In the genomic region with DNA sequence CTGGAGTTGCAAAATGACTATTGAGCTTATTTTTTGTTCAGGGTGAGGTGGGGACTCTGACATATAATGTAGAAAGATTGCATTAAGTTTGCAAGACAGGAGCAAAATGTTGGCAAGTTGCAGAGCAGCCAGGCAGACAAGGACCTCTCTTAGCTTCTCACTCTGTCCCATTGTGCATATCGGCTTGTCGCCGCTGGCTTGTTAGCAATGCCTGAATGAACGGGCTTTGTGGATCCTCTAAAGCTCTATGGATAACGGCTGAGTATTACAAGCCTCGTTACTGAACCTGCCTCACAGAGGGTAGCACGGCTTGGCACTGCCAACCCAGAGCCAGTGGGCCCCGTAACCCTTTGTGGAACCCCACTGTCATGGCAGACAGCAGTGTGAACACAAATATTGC, we compare ENCODE assay signal across 25 cellular contexts.
DNase-seq lines count a peak whose midpoint lies in the region; ATAC-seq and TF ChIP-seq lines count a peak whose summit lies in the region.
"Had no signal": no experiment of that assay in that cellular context is flagged by ENCODE, and none has a peak within 500 bp of the region (broad histone marks: within the 10 kb centered on the region; RNA-seq: fewer than 3 reads in every experiment).

No MANE protein-coding gene starts in this region.

- DNase-seq in Ammon's horn (ENCODE audit: low spot score) (peak; percentile 39), OCI-LY7 (ENCODE audit: low spot score) (no peak), medulla oblongata (ENCODE audit: extremely low spot score) (peak; percentile 72), trophoblast cell (no peak), Calu3 (no peak)
- no peak for DNase-seq in activated CD4-positive, alpha-beta T cell treated with anti-CD3 and anti-CD28 coated beads for 36 hours
- DNase-seq: BE2C; CD4-positive, alpha-beta T cell; COR-L47; DMS 273 treated with DMSO at 0.1 percent for 48 hours; DND-41; HCEC 1CT; KG1; NCI-H1092 treated with DMSO at 0.1 percent for 48 hours; NCI-H146; NCI-H2029; NCI-H2171; NCI-H345; NCI-H524; NCI-H774; OCI-M1 had no signal

- no peak overlapping the region for H2BK5ac ChIP-seq in trophoblast cell (ENCODE audit: low read depth, low read length, poor library complexity)

- no peak overlapping the region for H3K4ac ChIP-seq in trophoblast cell (ENCODE audit: low read depth, low read length)

- H3K4me3 Mint-ChIP-seq in Calu3 (ENCODE audit: low read depth, unreplicated experiment): no peak overlapping the region
- no peak overlapping the region for H3K4me3 Mint-ChIP-seq in activated CD4-positive, alpha-beta T cell treated with anti-CD3 and anti-CD28 coated beads for 36 hours
- H3K4me3 Mint-ChIP-seq: CD4-positive, alpha-beta T cell; GM23338 had no signal

- no peaks in the 10 kb centered on the region for H3K36me3 ChIP-seq in OCI-LY7 (ENCODE audit: insufficient read depth, low read length)
- H3K36me3 ChIP-seq in trophoblast cell (ENCODE audit: control insufficient read depth in 1 of 2, insufficient read depth in 2 of 2, low read length in 2 of 2): no peaks in the 10 kb centered on the region
- H3K36me3 ChIP-seq: BE2C, SJSA1 had no signal

- H3K9me3 Mint-ChIP-seq in Calu3 (ENCODE audit: low read depth, unreplicated experiment): no peaks in the 10 kb centered on the region
- H3K9me3 Mint-ChIP-seq in activated CD4-positive, alpha-beta T cell treated with anti-CD3 and anti-CD28 coated beads for 36 hours (ENCODE audit: low read depth): no peaks in the 10 kb centered on the region
- H3K9me3 Mint-ChIP-seq: CD4-positive, alpha-beta T cell; GM23338 had no signal

- H3K79me1 ChIP-seq in trophoblast cell (ENCODE audit: low read length): peaks cover 7% of the 10 kb centered on the region

- H3K4me1 Mint-ChIP-seq in Calu3 (ENCODE audit: low read depth, unreplicated experiment): no peaks in the 10 kb centered on the region
- no peaks in the 10 kb centered on the region for H3K4me1 Mint-ChIP-seq in activated CD4-positive, alpha-beta T cell treated with anti-CD3 and anti-CD28 coated beads for 36 hours

- H2BK120ac ChIP-seq in trophoblast cell (ENCODE audit: insufficient read depth, low read length, poor library complexity): no peak overlapping the region

- no peak overlapping the region for H3K9ac ChIP-seq in trophoblast cell (ENCODE audit: low read length)

- ATAC-seq in activated CD4-positive, alpha-beta T cell treated with anti-CD3 and anti-CD28 coated beads for 36 hours: no peak
- no peak for ATAC-seq in HG02610 (IDR thresholded peaks at IDR 0.05; ENCODE audit: unreplicated experiment)
- ATAC-seq: GM12878 had no signal

- no peak overlapping the region for H3K14ac ChIP-seq in trophoblast cell (ENCODE audit: low read length)

- H3K27ac Mint-ChIP-seq in Calu3 (ENCODE audit: unreplicated experiment): no peak overlapping the region
- H3K27ac Mint-ChIP-seq in activated CD4-positive, alpha-beta T cell treated with anti-CD3 and anti-CD28 coated beads for 36 hours: no peak overlapping the region
- H3K27ac Mint-ChIP-seq: CD4-positive, alpha-beta T cell; GM23338 had no signal

- H3K27ac ChIP-seq in OCI-LY7 (ENCODE audit: low read depth, low read length, poor library complexity, severe bottlenecking) (peak overlapping the region; percentile 94), trophoblast cell (ENCODE audit: low read depth, low read length) (no peak overlapping the region)
- H3K27ac ChIP-seq: SJSA1 had no signal

- H2AFZ ChIP-seq in OCI-LY7 (ENCODE audit: low read length): no peak overlapping the region
- no peak overlapping the region for H2AFZ ChIP-seq in trophoblast cell (ENCODE audit: insufficient read depth, low read length, poor library complexity)
- H2AFZ ChIP-seq: GM23338 had no signal

- no peaks in the 10 kb centered on the region for H3K36me3 Mint-ChIP-seq in Calu3 (ENCODE audit: insufficient read depth, unreplicated experiment)
- H3K36me3 Mint-ChIP-seq in activated CD4-positive, alpha-beta T cell treated with anti-CD3 and anti-CD28 coated beads for 36 hours (ENCODE audit: low read depth): no peaks in the 10 kb centered on the region

- CTCF ChIA-PET in OCI-LY7 (lab: Charles Lee; ENCODE audit: unreplicated experiment) (interaction anchor here (1.0 to 1.4 kb wide), 2 partner anchors 68 to 75 kb away, joined by 3 read pairs; no protein-coding TSS in a partner anchor), Calu3 (lab: Charles Lee) (interaction anchor here (0.6 kb wide), 1 partner anchor 812 kb away, joined by 4 read pairs; no protein-coding TSS in a partner anchor)
- CTCF ChIA-PET in activated CD4-positive, alpha-beta T cell treated with anti-CD3 and anti-CD28 coated beads for 36 hours (lab: Charles Lee): no interaction called here

- H4K12ac ChIP-seq in trophoblast cell (ENCODE audit: low read depth, low read length): no peak overlapping the region

- H3K9me3 ChIP-seq in OCI-LY7 (ENCODE audit: low read length) (no peaks in the 10 kb centered on the region), trophoblast cell (ENCODE audit: insufficient read depth, low read depth, low read length) (peaks cover 5% of the 10 kb centered on the region)
- H3K9me3 ChIP-seq: BE2C, SJSA1 had no signal

- H2BK12ac ChIP-seq in trophoblast cell (ENCODE audit: low read length): no peak overlapping the region

- no peak overlapping the region for H4K8ac ChIP-seq in trophoblast cell (ENCODE audit: low read depth, low read length)

- H3K4me1 ChIP-seq in OCI-LY7 (ENCODE audit: insufficient read depth, low read length, poor library complexity, severe bottlenecking): peaks cover 78% of the 10 kb centered on the region
- peaks cover 14 to 15% of the 10 kb centered on the region in 2 experiments for H3K4me1 ChIP-seq in trophoblast cell (ENCODE audit: control insufficient read depth in 1 of 2, insufficient read depth in 2 of 2, low read length in 2 of 2)
- H3K4me1 ChIP-seq: BE2C, SJSA1 had no signal

- no peak overlapping the region for H3K18ac ChIP-seq in trophoblast cell (ENCODE audit: low read length)

- H4K20me1 ChIP-seq in OCI-LY7 (ENCODE audit: insufficient read depth, low read length): no peaks in the 10 kb centered on the region

- no peak overlapping the region for H3K4me3 ChIP-seq in OCI-LY7 (ENCODE audit: low read depth, low read length, poor library complexity, severe bottlenecking)
- H3K4me3 ChIP-seq in trophoblast cell (ENCODE audit: low read depth, low read length): no peak overlapping the region
- H3K4me3 ChIP-seq: GM12878, GM23338, SJSA1 had no signal

- peak overlapping the region; percentile 71 for H3K23ac ChIP-seq in trophoblast cell (ENCODE audit: low read length)

- no peak overlapping the region for H2AK5ac ChIP-seq in trophoblast cell (ENCODE audit: low read length)

- no peaks in the 10 kb centered on the region for H3K9me2 ChIP-seq in OCI-LY7 (ENCODE audit: insufficient read depth, low read length)

- no CpG with 5 or more reads among the region's 8 CpGs for WGBS in trophoblast cell (ENCODE audit: extremely low coverage, insufficient coverage, insufficient read length)

- POLR2A ChIA-PET in OCI-LY7 (lab: Charles Lee): interaction anchor here (0.6 kb wide), 1 partner anchor 527 kb away, joined by 3 read pairs; no protein-coding TSS in a partner anchor
- POLR2A ChIA-PET in activated CD4-positive, alpha-beta T cell treated with anti-CD3 and anti-CD28 coated beads for 36 hours (lab: Charles Lee): no interaction called here

- no peak overlapping the region for H4K91ac ChIP-seq in trophoblast cell (ENCODE audit: low read depth, low read length)

- intact Hi-C loops in OCI-LY7 (cut with micrococcal nuclease; ENCODE audit: unreplicated experiment) (no loop called here), Calu3 (cut with micrococcal nuclease; ENCODE audit: unreplicated experiment) (no loop called here)
- intact Hi-C loops in activated CD4-positive, alpha-beta T cell treated with anti-CD3 and anti-CD28 coated beads for 36 hours (cut with DNase I, micrococcal nuclease): no loop called here

- H3K4me2 ChIP-seq in OCI-LY7 (ENCODE audit: low read length) (peak overlapping the region; percentile 85), trophoblast cell (ENCODE audit: low read length) (no peak overlapping the region)
- H3K4me2 ChIP-seq: GM23338 had no signal

- H3K27me3 ChIP-seq in trophoblast cell (ENCODE audit: insufficient read depth, low read length): no peaks in the 10 kb centered on the region
- H3K27me3 ChIP-seq: BE2C, SJSA1 had no signal

- H3K27me3 Mint-ChIP-seq in Calu3 (ENCODE audit: unreplicated experiment): peaks cover 87% of the 10 kb centered on the region
- H3K27me3 Mint-ChIP-seq in activated CD4-positive, alpha-beta T cell treated with anti-CD3 and anti-CD28 coated beads for 36 hours: peaks cover 11% of the 10 kb centered on the region

- no TSS peak for BruUV-seq in OCI-LY7 (replicated peaks; lab: Mats Ljungman, UMichigan)
- BruUV-seq in Calu3 (replicated peaks; lab: Mats Ljungman, UMichigan): no TSS peak

- no peak for TF ChIP-seq CTCF in OCI-LY7 (conservative IDR thresholded peaks at IDR 0.05; ENCODE audit: low read length)
- no peak for TF ChIP-seq CTCF in Calu3 (IDR thresholded peaks at IDR 0.05; ENCODE audit: unreplicated experiment)

- no peaks in the 10 kb centered on the region for H3K79me2 ChIP-seq in OCI-LY7 (ENCODE audit: insufficient read depth, low read depth, low read length)
- H3K79me2 ChIP-seq in trophoblast cell (ENCODE audit: control insufficient read depth, insufficient read depth, low read length, poor library complexity): no peaks in the 10 kb centered on the region

Comparison
In these comparisons a context has a peak if more than half of its experiments do, and no peak if none do; other contexts are left out.
1. DNase-seq: peak in Ammon's horn (single experiment) and medulla oblongata (single experiment); none in OCI-LY7 (single experiment), trophoblast cell (0 of 2), Calu3 (single experiment) and activated CD4-positive, alpha-beta T cell treated with anti-CD3 and anti-CD28 coated beads for 36 hours (single experiment).